1 cellular context compared by ENCODE assay signal in the genomic region with DNA sequence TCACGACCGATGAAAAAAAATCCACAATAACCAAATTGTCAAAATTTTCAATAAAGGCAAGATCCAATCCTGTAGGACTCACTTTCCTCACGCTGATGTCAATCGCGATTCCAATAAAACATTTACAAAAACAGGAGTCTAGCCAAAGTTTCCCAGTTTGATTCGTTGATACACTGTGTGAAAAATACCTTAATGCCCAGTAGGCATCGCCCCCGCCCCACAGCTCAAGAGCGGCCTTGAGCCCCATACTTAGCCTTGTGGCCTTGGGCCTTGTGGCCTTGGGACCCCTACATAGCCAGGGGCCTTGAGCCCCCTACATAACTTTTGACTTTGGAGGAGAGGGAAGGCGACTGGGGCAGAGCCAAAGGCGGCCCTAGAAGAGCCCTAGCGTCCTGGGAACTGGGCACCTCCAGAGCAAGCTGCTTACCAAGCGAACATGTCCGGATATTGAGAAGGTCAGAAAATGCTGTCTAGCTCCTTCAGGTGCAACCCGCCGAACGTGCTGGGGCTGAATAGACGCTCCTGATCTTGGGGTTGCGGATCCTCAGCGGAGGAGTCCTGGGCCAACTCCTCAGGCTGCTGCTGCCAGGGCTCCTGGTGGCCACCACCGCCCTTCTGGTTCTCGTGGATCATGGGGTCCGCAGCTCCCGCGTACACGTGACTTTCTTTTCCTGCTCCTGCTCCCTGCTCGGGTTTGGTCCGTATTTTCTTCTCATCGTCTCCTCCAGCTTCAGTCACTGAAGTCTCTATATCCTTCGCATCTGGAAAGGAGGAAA.
TF ChIP-seq lines count a peak whose summit lies in the region.

No MANE protein-coding gene starts in this region.

TF ChIP-seq in A549, 52 proteins besides CTCF, POLR2A, EP300 and RAD21 (continued from another document):
- TF ChIP-seq, protein P1, sequence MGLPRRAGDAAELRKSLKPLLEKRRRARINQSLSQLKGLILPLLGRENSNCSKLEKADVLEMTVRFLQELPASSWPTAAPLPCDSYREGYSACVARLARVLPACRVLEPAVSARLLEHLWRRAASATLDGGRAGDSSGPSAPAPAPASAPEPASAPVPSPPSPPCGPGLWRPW (IDR thresholded peaks at IDR 0.05): no peak
- TF ChIP-seq RFX5 (IDR thresholded peaks at IDR 0.05) (no peak), FOXS1 (CRISPR knock-in tag; IDR thresholded peaks at IDR 0.05) (no peak), ZC3H11A (IDR thresholded peaks at IDR 0.05) (no peak), KDM1A (IDR thresholded peaks at IDR 0.05; ENCODE audit: low read depth) (no peak)
- TF ChIP-seq, protein P2, sequence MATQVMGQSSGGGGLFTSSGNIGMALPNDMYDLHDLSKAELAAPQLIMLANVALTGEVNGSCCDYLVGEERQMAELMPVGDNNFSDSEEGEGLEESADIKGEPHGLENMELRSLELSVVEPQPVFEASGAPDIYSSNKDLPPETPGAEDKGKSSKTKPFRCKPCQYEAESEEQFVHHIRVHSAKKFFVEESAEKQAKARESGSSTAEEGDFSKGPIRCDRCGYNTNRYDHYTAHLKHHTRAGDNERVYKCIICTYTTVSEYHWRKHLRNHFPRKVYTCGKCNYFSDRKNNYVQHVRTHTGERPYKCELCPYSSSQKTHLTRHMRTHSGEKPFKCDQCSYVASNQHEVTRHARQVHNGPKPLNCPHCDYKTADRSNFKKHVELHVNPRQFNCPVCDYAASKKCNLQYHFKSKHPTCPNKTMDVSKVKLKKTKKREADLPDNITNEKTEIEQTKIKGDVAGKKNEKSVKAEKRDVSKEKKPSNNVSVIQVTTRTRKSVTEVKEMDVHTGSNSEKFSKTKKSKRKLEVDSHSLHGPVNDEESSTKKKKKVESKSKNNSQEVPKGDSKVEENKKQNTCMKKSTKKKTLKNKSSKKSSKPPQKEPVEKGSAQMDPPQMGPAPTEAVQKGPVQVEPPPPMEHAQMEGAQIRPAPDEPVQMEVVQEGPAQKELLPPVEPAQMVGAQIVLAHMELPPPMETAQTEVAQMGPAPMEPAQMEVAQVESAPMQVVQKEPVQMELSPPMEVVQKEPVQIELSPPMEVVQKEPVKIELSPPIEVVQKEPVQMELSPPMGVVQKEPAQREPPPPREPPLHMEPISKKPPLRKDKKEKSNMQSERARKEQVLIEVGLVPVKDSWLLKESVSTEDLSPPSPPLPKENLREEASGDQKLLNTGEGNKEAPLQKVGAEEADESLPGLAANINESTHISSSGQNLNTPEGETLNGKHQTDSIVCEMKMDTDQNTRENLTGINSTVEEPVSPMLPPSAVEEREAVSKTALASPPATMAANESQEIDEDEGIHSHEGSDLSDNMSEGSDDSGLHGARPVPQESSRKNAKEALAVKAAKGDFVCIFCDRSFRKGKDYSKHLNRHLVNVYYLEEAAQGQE (IDR thresholded peaks at IDR 0.05): no peak
